26 cellular contexts compared by ENCODE assay signal in the genomic region with DNA sequence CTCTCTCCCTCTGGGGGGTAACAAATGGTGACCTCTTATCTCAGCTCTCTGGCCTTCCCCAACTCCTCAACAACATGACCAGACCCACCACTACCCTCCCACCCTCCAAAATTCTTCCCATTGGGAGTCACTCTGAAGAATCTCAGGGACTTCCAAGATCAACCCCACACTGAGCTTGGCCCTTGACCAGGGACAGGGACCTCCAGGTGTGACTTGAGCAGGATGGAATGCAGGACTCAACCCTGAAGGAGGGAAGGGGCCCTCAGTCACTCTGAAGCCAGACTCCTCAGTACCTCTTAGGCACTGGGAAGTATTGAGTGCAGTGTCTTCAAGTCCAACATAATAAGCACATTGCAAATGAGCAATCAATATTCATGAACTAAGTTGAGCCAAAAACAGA. TPM values are rescaled to one million over a fixed set of nuclear protein-coding genes. Genes with fewer than 3 reads are reported as not detected.
"Had no signal": no experiment of that assay in that cellular context is flagged by ENCODE, and none has a peak within 500 bp of the region (broad histone marks: within the 10 kb centered on the region; RNA-seq: fewer than 3 reads in every experiment).

No MANE protein-coding gene starts in this region.

- H3K27me3 Mint-ChIP-seq: activated CD4-positive, alpha-beta T cell treated with anti-CD3 and anti-CD28 coated beads, Interleukin-2, amount 10 ng/mL, durations not matched to agents 24 days and 14 days; activated naive CD8-positive, alpha-beta T cell treated with anti-CD3 and anti-CD28 coated beads, Interleukin-2, amount 50 U/mL, for 24 hours; brain had no signal

- H3K27ac ChIP-seq: foreskin keratinocyte, hepatocyte, parathyroid adenoma, right lobe of liver, thyroid gland, upper lobe of right lung, VCaP had no signal

- H3K36me3 ChIP-seq: right lobe of liver, thyroid gland, upper lobe of right lung had no signal

- H3K9me3 ChIP-seq: right lobe of liver, thyroid gland, upper lobe of right lung had no signal

- H3K4me3 Mint-ChIP-seq: activated CD4-positive, alpha-beta memory T cell treated with anti-CD3 and anti-CD28 coated beads, Interleukin-2, amount 10 ng/mL, durations not matched to agents 7 days and 5 days; activated CD4-positive, alpha-beta T cell treated with anti-CD3 and anti-CD28 coated beads, Interleukin-2, amount 10 ng/mL, durations not matched to agents 24 days and 14 days; activated naive CD8-positive, alpha-beta T cell treated with anti-CD3 and anti-CD28 coated beads, Interleukin-2, amount 50 U/mL, for 24 hours; dendritic cell treated with granulocyte-macrophage colony-stimulating factor and Interleukin-4, amounts not matched to agents 40 ng/mL and 50 ng/mL, for 4 days; immature natural killer cell; nephron; T-helper 2 cell treated with Interferon-gamma antibody and Interleukin-4, amounts not matched to agents 5 μg/mL and 100 μg/mL, for 36 hours had no signal

- DNase-seq: activated CD4-positive, alpha-beta memory T cell treated with anti-CD3 and anti-CD28 coated beads, Interleukin-2, amount 10 ng/mL, durations not matched to agents 7 days and 5 days; activated CD4-positive, alpha-beta T cell treated with anti-CD3 and anti-CD28 coated beads, Interleukin-2, amount 10 ng/mL, durations not matched to agents 24 days and 14 days; activated gamma-delta T cell; activated naive CD4-positive, alpha-beta T cell treated with anti-CD3 and anti-CD28 coated beads, Interleukin-2, amount 50 U/mL, for 16 hours; activated naive CD8-positive, alpha-beta T cell treated with anti-CD3 and anti-CD28 coated beads, Interleukin-2, amount 50 U/mL, for 24 hours; activated T-cell treated with anti-CD3 and anti-CD28 coated beads for 4 hours; effector CD8-positive, alpha-beta T cell; erythroblast; foreskin keratinocyte; glutamatergic neuron; immature natural killer cell; right lobe of liver; stimulated activated CD4-positive, alpha-beta T cell treated with anti-CD3 and anti-CD28 coated beads, Interleukin-4, amount 100 ng/mL, for 24 hours; stimulated activated naive CD8-positive, alpha-beta T cell treated with anti-CD3 and anti-CD28 coated beads, Interleukin-15, Interleukin-2, amounts not matched to agents 100 U/mL and 50 U/mL, for 24 hours; thyroid gland; upper lobe of right lung had no signal

- H3K4me1 Mint-ChIP-seq: activated CD4-positive, alpha-beta memory T cell treated with anti-CD3 and anti-CD28 coated beads, Interleukin-2, amount 10 ng/mL, durations not matched to agents 7 days and 5 days; activated CD4-positive, alpha-beta T cell treated with anti-CD3 and anti-CD28 coated beads, Interleukin-2, amount 10 ng/mL, durations not matched to agents 24 days and 14 days; activated naive CD8-positive, alpha-beta T cell treated with anti-CD3 and anti-CD28 coated beads, Interleukin-2, amount 50 U/mL, for 24 hours; immature natural killer cell had no signal

- H3K27me3 ChIP-seq: hepatocyte, right lobe of liver, thyroid gland, upper lobe of right lung had no signal

- H2AFZ ChIP-seq: hepatocyte had no signal

- H3K9ac ChIP-seq: parathyroid adenoma had no signal

- H3K27ac Mint-ChIP-seq: activated CD4-positive, alpha-beta memory T cell treated with anti-CD3 and anti-CD28 coated beads, Interleukin-2, amount 10 ng/mL, durations not matched to agents 7 days and 5 days; activated CD4-positive, alpha-beta T cell treated with anti-CD3 and anti-CD28 coated beads, Interleukin-2, amount 10 ng/mL, durations not matched to agents 24 days and 14 days; activated naive CD8-positive, alpha-beta T cell treated with anti-CD3 and anti-CD28 coated beads, Interleukin-2, amount 50 U/mL, for 24 hours; dendritic cell treated with granulocyte-macrophage colony-stimulating factor and Interleukin-4, amounts not matched to agents 40 ng/mL and 50 ng/mL, for 4 days; immature natural killer cell; nephron; T-helper 2 cell treated with Interferon-gamma antibody and Interleukin-4, amounts not matched to agents 5 μg/mL and 100 μg/mL, for 36 hours had no signal

- H3K9me3 Mint-ChIP-seq: activated CD4-positive, alpha-beta memory T cell treated with anti-CD3 and anti-CD28 coated beads, Interleukin-2, amount 10 ng/mL, durations not matched to agents 7 days and 5 days; activated CD4-positive, alpha-beta T cell treated with anti-CD3 and anti-CD28 coated beads, Interleukin-2, amount 10 ng/mL, durations not matched to agents 24 days and 14 days; activated naive CD8-positive, alpha-beta T cell treated with anti-CD3 and anti-CD28 coated beads, Interleukin-2, amount 50 U/mL, for 24 hours; brain; dendritic cell treated with granulocyte-macrophage colony-stimulating factor and Interleukin-4, amounts not matched to agents 40 ng/mL and 50 ng/mL, for 4 days; immature natural killer cell; nephron; T-helper 2 cell treated with Interferon-gamma antibody and Interleukin-4, amounts not matched to agents 5 μg/mL and 100 μg/mL, for 36 hours had no signal

- H3K36me3 Mint-ChIP-seq: brain, immature natural killer cell had no signal

- H3K4me2 ChIP-seq: hepatocyte had no signal

- H3K4me1 ChIP-seq: foreskin keratinocyte had no signal

- H3K79me2 ChIP-seq: hepatocyte, parathyroid adenoma had no signal

- H3K4me3 ChIP-seq: hepatocyte, right lobe of liver, smooth muscle cell, thyroid gland, upper lobe of right lung had no signal

RNA-seq across cellular contexts. Expression of gene CASQ1, which starts 1.9 kb away (rescaled TPM):
- total RNA-seq: activated CD4-positive, alpha-beta T cell treated with anti-CD3 and anti-CD28 coated beads, Interleukin-2, amount 10 ng/mL, durations not matched to agents 24 days and 14 days; foreskin keratinocyte; hepatocyte; liver; thyroid gland had no signal
- polyA plus RNA-seq: foreskin keratinocyte, immature natural killer cell, liver, smooth muscle cell had no signal

RNA-seq across cellular contexts. Expression of gene ATP1A4, which starts 40.8 kb away (rescaled TPM):
- total RNA-seq: activated CD4-positive, alpha-beta T cell treated with anti-CD3 and anti-CD28 coated beads, Interleukin-2, amount 10 ng/mL, durations not matched to agents 24 days and 14 days; chondrocyte; foreskin keratinocyte; liver; right lobe of liver; smooth muscle cell; thyroid gland had no signal
- polyA plus RNA-seq: foreskin keratinocyte, immature natural killer cell, liver, smooth muscle cell had no signal
